ENCODE assay signal across 9 cellular contexts in genomic region chr14:52268191-52269061, GRCh38. TPM values are rescaled to one million over a fixed set of nuclear protein-coding genes. Genes with fewer than 3 reads are reported as not detected.
DNase-seq lines count a peak whose midpoint lies in the region; ATAC-seq, FAIRE-seq and TF ChIP-seq lines count a peak whose summit lies in the region.
"Had no signal": no experiment of that assay in that cellular context is flagged by ENCODE, and none has a peak within 500 bp of the region (broad histone marks: within the 10 kb centered on the region; RNA-seq: fewer than 3 reads in every experiment).

No MANE protein-coding gene starts in this region.

- ATAC-seq in left colon (peak; percentile 47), GM19455 (IDR thresholded peaks at IDR 0.05; ENCODE audit: unreplicated experiment) (no peak)

- H3K4me3 ChIP-seq in astrocyte (ENCODE audit: insufficient read depth, low read depth, low read length), result peak overlapping the region; percentile 50
- peak overlapping the region; percentile 43 to 57 (median 52) for H3K4me3 ChIP-seq in stomach
- H3K4me3 ChIP-seq: A549 had no signal

- no peaks in the 10 kb centered on the region for H3K4me1 Mint-ChIP-seq in astrocyte (ENCODE audit: low read depth, unreplicated experiment)

- intact Hi-C loops in left colon (cut with DNase I, micrococcal nuclease), result no loop called here
- intact Hi-C loops in stomach (cut with DNase I; ENCODE audit: low total_unique reads), result no loop called here

- no peak for FAIRE-seq in astrocyte (lab: Jason Lieb, UNC)
- FAIRE-seq: A549 had no signal

- H3K4me2 ChIP-seq in astrocyte (ENCODE audit: low read length), result peak overlapping the region; percentile 84
- H3K4me2 ChIP-seq: A549 had no signal

- H3K4me3 Mint-ChIP-seq in astrocyte (ENCODE audit: unreplicated experiment), result peak overlapping the region; percentile 79

- TF ChIP-seq CTCF in astrocyte (IDR thresholded peaks at IDR 0.05; ENCODE audit: insufficient read depth, low read depth, low read length) (no peak), stomach (IDR thresholded peaks at IDR 0.05) (no peak)

- H3K27ac Mint-ChIP-seq in astrocyte (ENCODE audit: unreplicated experiment), result no peak overlapping the region

- H3K79me2 ChIP-seq in astrocyte (ENCODE audit: insufficient read depth, low read length), result no peaks in the 10 kb centered on the region

- H2AFZ ChIP-seq in astrocyte (ENCODE audit: low read depth, low read length), result peak overlapping the region; percentile 59

- TF ChIP-seq POLR2A in stomach (IDR thresholded peaks at IDR 0.05) (no peak), erythroblast (IDR thresholded peaks at IDR 0.05; ENCODE audit: low read length) (no peak)

- H3K36me3 ChIP-seq in astrocyte (ENCODE audit: insufficient read depth, low read length), result no peaks in the 10 kb centered on the region
- no peaks in the 10 kb centered on the region for H3K36me3 ChIP-seq in stomach

- no peaks in the 10 kb centered on the region for H4K20me1 ChIP-seq in astrocyte (ENCODE audit: insufficient read depth, low read length)

- TF ChIP-seq EP300 in stomach (IDR thresholded peaks at IDR 0.05), result no peak

- H3K27ac ChIP-seq in astrocyte (ENCODE audit: low read depth, low read length), result no peak overlapping the region
- peak overlapping the region in 3 of 5 donors; percentile 1 to 55 (median 43) for H3K27ac ChIP-seq in stomach
- H3K27ac ChIP-seq: A549 had no signal

- H3K27me3 ChIP-seq in astrocyte (ENCODE audit: insufficient read depth, low read length) (peaks cover 28% of the 10 kb centered on the region), stomach (peaks cover 12 to 40% (median 22%) of the 10 kb centered on the region in 3 donors)

- no peak overlapping the region for H3K9ac ChIP-seq in astrocyte (ENCODE audit: low read length)

- H3K9me3 ChIP-seq in astrocyte (ENCODE audit: insufficient read depth, low read depth, low read length) (no peaks in the 10 kb centered on the region), stomach (no peaks in the 10 kb centered on the region)
- H3K9me3 ChIP-seq: A549 had no signal

- H3K27me3 Mint-ChIP-seq in astrocyte (ENCODE audit: low read depth, unreplicated experiment), result peaks cover 74% of the 10 kb centered on the region

- H3K4me1 ChIP-seq in astrocyte (ENCODE audit: insufficient read depth, low read length), result peaks cover 19% of the 10 kb centered on the region
- H3K4me1 ChIP-seq in stomach, result peaks cover 16 to 35% (median 22%) of the 10 kb centered on the region in 4 donors
- H3K4me1 ChIP-seq: A549 had no signal

- peaks cover 3% of the 10 kb centered on the region for H3K9me3 Mint-ChIP-seq in astrocyte (ENCODE audit: unreplicated experiment)

- DNase-seq in NCI-H1417 (lab: John Stamatoyannopoulos, UW) (peak in 2 of 3 experiments; percentile 51 to 58), NCI-H1417 treated with DMSO at 0.1 percent for 48 hours (lab: John Stamatoyannopoulos, UW) (no peak), astrocyte (ENCODE audit: low read depth) (peak; percentile 22), left colon (peak; percentile 30 to 41), stomach (no peak), GDM1 (lab: John Stamatoyannopoulos, UW) (no peak), erythroblast (lab: John Stamatoyannopoulos, UW) (no peak)

- WGBS in stomach, 5 donors, result 3 to 9% (median 3%) methylated on average over 27 to 59 of the region's 59 CpGs

- H3K36me3 Mint-ChIP-seq in astrocyte (ENCODE audit: low read depth, unreplicated experiment), result no peaks in the 10 kb centered on the region

RNA-seq across cellular contexts. Expression of gene PTGDR, which starts 0.9 kb away (rescaled TPM):
- total RNA-seq in astrocyte (not detected in 2 replicates), left colon (10 to 100 TPM; 18.4 to 19.6 TPM), stomach (10 to 100 TPM in 1 of 5 donors, under 1 TPM in 1, not detected in 3; 0.37 to 33.0 TPM)
- polyA plus RNA-seq in stomach, result not detected
- polyA plus RNA-seq: A549 had no signal

RNA-seq across cellular contexts. Expression of gene PTGER2, which starts 45.7 kb away (rescaled TPM):
- total RNA-seq in astrocyte (0.26 TPM in 1 of 2 replicates, not detected in the other), left colon (1 to 10 TPM; 4.3 to 5.2 TPM), stomach (10 to 100 TPM in 2 of 5 donors, 1 to 10 TPM in 3; 1.3 to 22.0 (median 8.3) TPM)
- 10 to 100 TPM in 2 of 3 donors, 1 to 10 TPM in 1; 5.3 to 20.6 (median 12.9) TPM for polyA plus RNA-seq in stomach

Comparison
In these comparisons a context has a peak if more than half of its experiments do, and no peak if none do; other contexts are left out.
1. DNase-seq: peak in NCI-H1417 (2 of 3), astrocyte (single experiment) and left colon (2 of 2); none in NCI-H1417 treated with DMSO at 0.1 percent for 48 hours (single experiment), stomach (single experiment), GDM1 (single experiment) and erythroblast (0 of 2).